Comparison of ENCODE assay signal across 25 cellular contexts in the genomic region with DNA sequence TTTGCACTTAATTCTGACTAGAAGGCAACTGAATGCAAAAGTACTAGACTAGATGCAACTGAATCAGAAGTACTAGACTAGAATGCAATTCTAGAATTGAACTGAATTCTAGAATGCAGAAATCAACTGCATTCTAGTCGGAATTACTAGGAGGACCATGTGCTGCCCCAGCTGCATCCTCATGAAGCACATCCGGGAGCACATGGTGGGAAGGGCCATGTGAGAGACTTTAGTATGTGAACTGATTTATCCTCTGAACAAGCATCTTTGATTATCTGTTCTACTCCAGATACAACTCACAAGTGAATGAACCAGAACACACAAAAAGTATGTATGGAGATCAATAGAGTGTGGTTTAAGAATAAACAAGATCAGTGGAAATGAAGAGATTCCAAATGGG.
"Had no signal": no experiment of that assay in that cellular context is flagged by ENCODE, and none has a peak within 500 bp of the region (broad histone marks: within the 10 kb centered on the region; RNA-seq: fewer than 3 reads in every experiment).

No MANE protein-coding gene starts in this region.

- FAIRE-seq: bronchial epithelial cell had no signal

- H3K9me3 ChIP-seq: colonic mucosa, left lung, neutrophil, ovary, prostate gland, SJSA1, spleen, tibial artery had no signal

- H3K36me3 ChIP-seq: ovary had no signal

- ATAC-seq: activated CD4-positive, CD25-positive, alpha-beta regulatory T cell treated with anti-CD3 and anti-CD28 coated beads, Interleukin-2, amount 50 U/mL, for 24 hours; activated T-cell treated with anti-CD3 and anti-CD28 coated beads, Interleukin-2, amount 50 U/mL, for 4 hours; left lung had no signal

- H3K27me3 ChIP-seq: colonic mucosa, dorsolateral prefrontal cortex, left lung, neutrophil, ovary, SJSA1, spleen, tibial artery had no signal

- H3K4me3 Mint-ChIP-seq: activated naive CD8-positive, alpha-beta T cell treated with anti-CD3 and anti-CD28 coated beads, Interleukin-2, amount 10 ng/mL, durations not matched to agents 7 days and 5 days; activated T-cell treated with anti-CD3 and anti-CD28 coated beads, Interleukin-2, amount 50 U/mL, for 4 hours; immature natural killer cell; nephron; stimulated activated naive CD8-positive, alpha-beta T cell treated with anti-CD3 and anti-CD28 coated beads, Interleukin-15, Interleukin-2, amounts not matched to agents 100 ng/mL and 50 ng/mL, for 24 hours; T-helper 1 cell treated with Interleukin-12 subunit alpha and Interleukin-12 subunit beta and Interleukin-4 antibody, amounts not matched to agents 30 μg/mL and 1 μg/mL, for 36 hours had no signal

- H3K9me3 Mint-ChIP-seq: activated naive CD8-positive, alpha-beta T cell treated with anti-CD3 and anti-CD28 coated beads, Interleukin-2, amount 10 ng/mL, durations not matched to agents 7 days and 5 days; activated T-cell treated with anti-CD3 and anti-CD28 coated beads, Interleukin-2, amount 50 U/mL, for 4 hours; immature natural killer cell; nephron; stimulated activated naive CD8-positive, alpha-beta T cell treated with anti-CD3 and anti-CD28 coated beads, Interleukin-15, Interleukin-2, amounts not matched to agents 100 ng/mL and 50 ng/mL, for 24 hours; T-helper 1 cell treated with Interleukin-12 subunit alpha and Interleukin-12 subunit beta and Interleukin-4 antibody, amounts not matched to agents 30 μg/mL and 1 μg/mL, for 36 hours had no signal

- H3K27ac ChIP-seq: colonic mucosa, dorsolateral prefrontal cortex, epithelial cell of prostate, left lung, neutrophil, ovary, prostate gland, SJSA1, spleen, tibial artery had no signal

- H3K27ac Mint-ChIP-seq: activated naive CD8-positive, alpha-beta T cell treated with anti-CD3 and anti-CD28 coated beads, Interleukin-2, amount 10 ng/mL, durations not matched to agents 7 days and 5 days; nephron; stimulated activated naive CD8-positive, alpha-beta T cell treated with anti-CD3 and anti-CD28 coated beads, Interleukin-15, Interleukin-2, amounts not matched to agents 100 ng/mL and 50 ng/mL, for 24 hours; T-helper 1 cell treated with Interleukin-12 subunit alpha and Interleukin-12 subunit beta and Interleukin-4 antibody, amounts not matched to agents 30 μg/mL and 1 μg/mL, for 36 hours had no signal

- H3K4me3 ChIP-seq: colonic mucosa, dorsolateral prefrontal cortex, left lung, ovary, prostate gland, SJSA1, spleen, tibial artery had no signal

- H3K27me3 Mint-ChIP-seq: activated naive CD8-positive, alpha-beta T cell treated with anti-CD3 and anti-CD28 coated beads, Interleukin-2, amount 10 ng/mL, durations not matched to agents 7 days and 5 days; stimulated activated naive CD8-positive, alpha-beta T cell treated with anti-CD3 and anti-CD28 coated beads, Interleukin-15, Interleukin-2, amounts not matched to agents 100 ng/mL and 50 ng/mL, for 24 hours had no signal

- H3K4me1 ChIP-seq: colonic mucosa, prostate gland had no signal

- DNase-seq: activated CD4-positive, alpha-beta T cell treated with anti-CD3 and anti-CD28 coated beads, Interleukin-2, amount 50 U/mL, for 1 hour; activated CD8-positive, alpha-beta memory T cell treated with anti-CD3 and anti-CD28 coated beads, Interleukin-2, amount 50 U/mL, for 4 hours; activated effector memory CD4-positive, alpha-beta T cell treated with anti-CD3 and anti-CD28 coated beads, Interleukin-2, amount 50 U/mL, for 16 hours; activated naive CD8-positive, alpha-beta T cell treated with anti-CD3 and anti-CD28 coated beads, Interleukin-2, amount 10 ng/mL, durations not matched to agents 7 days and 5 days; activated T-cell treated with anti-CD3 and anti-CD28 coated beads, Interleukin-2, amount 50 U/mL, for 4 hours; amygdala; colonic mucosa; dorsolateral prefrontal cortex; immature natural killer cell; kidney glomerular epithelial cell; left lung; midbrain; ovary; spleen; stimulated activated CD4-positive, alpha-beta T cell treated with anti-CD3 and anti-CD28 coated beads, Interleukin-4, amount 100 ng/mL, for 1 hour; tibial artery had no signal
